Comparison of ENCODE assay signal across 11 cellular contexts in genomic region chr4:158535130-158535614, GRCh38. TPM values are rescaled to one million over a fixed set of nuclear protein-coding genes. Genes with fewer than 3 reads are reported as not detected.
DNase-seq lines count a peak whose midpoint lies in the region; ATAC-seq and TF ChIP-seq lines count a peak whose summit lies in the region.
"Had no signal": no experiment of that assay in that cellular context is flagged by ENCODE, and none has a peak within 500 bp of the region (broad histone marks: within the 10 kb centered on the region; RNA-seq: fewer than 3 reads in every experiment).

No MANE protein-coding gene starts in this region.

- peak; percentile 49 for ATAC-seq in HG03460 (IDR thresholded peaks at IDR 0.05; ENCODE audit: unreplicated experiment)
- ATAC-seq in stimulated activated naive CD8-positive, alpha-beta T cell treated with anti-CD3 and anti-CD28 coated beads, Interleukin-15, Interleukin-2, amounts not matched to agents 100 U/mL and 50 U/mL, for 24 hours, result peak; percentile 85

- H3K9me3 ChIP-seq in adipocyte (ENCODE audit: control insufficient read depth, low read length), result no peaks in the 10 kb centered on the region

- peak; percentile 35 for DNase-seq in activated naive CD4-positive, alpha-beta T cell treated with anti-CD3 and anti-CD28 coated beads for 36 hours
- no peak for DNase-seq in activated naive CD4-positive, alpha-beta T cell treated with Interleukin-2 at 50 U/mL for 16 hours
- DNase-seq in adipocyte (ENCODE audit: low read depth), result peak; percentile 46
- peak; percentile 4 for DNase-seq in stimulated activated naive CD8-positive, alpha-beta T cell treated with anti-CD3 and anti-CD28 coated beads, Interleukin-15, Interleukin-2, amounts not matched to agents 100 U/mL and 50 U/mL, for 24 hours
- no peak for DNase-seq in osteocyte (ENCODE audit: extremely low spot score, unreplicated experiment)
- no peak for DNase-seq in activated CD8-positive, alpha-beta memory T cell treated with anti-CD3 and anti-CD28 coated beads for 24 hours
- DNase-seq in GM13976 (ENCODE audit: low spot score), result no peak
- DNase-seq: CD4-positive, alpha-beta memory T cell; NCI-H1417 had no signal

- intact Hi-C loops in activated naive CD4-positive, alpha-beta T cell treated with anti-CD3 and anti-CD28 coated beads for 36 hours (cut with micrococcal nuclease), result loop anchor here (2.0 kb wide), 1 partner anchor 138 kb away; the partner anchor contains the start of gene ETFDH

- no peak for TF ChIP-seq CTCF in osteocyte (IDR thresholded peaks at IDR 0.05)
- TF ChIP-seq CTCF in GM13976 (IDR thresholded peaks at IDR 0.05; ENCODE audit: borderline replicate concordance, control extremely low read depth, extremely low read depth, insufficient read depth, missing control alignments), result no peak

- in situ Hi-C loops in GM13976 (cut with MboI; ENCODE audit: low sequenced_read_pairs, unreplicated experiment), result no loop called here

- no peaks in the 10 kb centered on the region for H3K9me3 Mint-ChIP-seq in activated naive CD4-positive, alpha-beta T cell treated with anti-CD3 and anti-CD28 coated beads for 36 hours
- peaks cover 4% of the 10 kb centered on the region for H3K9me3 Mint-ChIP-seq in osteocyte (ENCODE audit: unreplicated experiment)

- H3K27me3 Mint-ChIP-seq in activated naive CD4-positive, alpha-beta T cell treated with anti-CD3 and anti-CD28 coated beads for 36 hours (ENCODE audit: low read depth), result no peaks in the 10 kb centered on the region
- H3K27me3 Mint-ChIP-seq in osteocyte (ENCODE audit: unreplicated experiment), result no peaks in the 10 kb centered on the region

- no peaks in the 10 kb centered on the region for H3K36me3 ChIP-seq in adipocyte (ENCODE audit: control insufficient read depth, insufficient read depth, low read length, severe bottlenecking)

- peak overlapping the region; percentile 29 for H3K4me3 ChIP-seq in adipocyte (ENCODE audit: low read length)

- no peak overlapping the region for H3K9ac ChIP-seq in adipocyte (ENCODE audit: low read length)

- no peaks in the 10 kb centered on the region for H3K36me3 Mint-ChIP-seq in activated naive CD4-positive, alpha-beta T cell treated with anti-CD3 and anti-CD28 coated beads for 36 hours (ENCODE audit: low read depth)
- H3K36me3 Mint-ChIP-seq in osteocyte (ENCODE audit: unreplicated experiment), result no peaks in the 10 kb centered on the region
- H3K36me3 Mint-ChIP-seq: activated naive CD4-positive, alpha-beta T cell treated with anti-CD3 and anti-CD28 coated beads, Interleukin-2, amount 50 U/mL, for 24 hours; CD4-positive, alpha-beta memory T cell had no signal

- H3K4me1 Mint-ChIP-seq in activated naive CD4-positive, alpha-beta T cell treated with anti-CD3 and anti-CD28 coated beads for 36 hours (ENCODE audit: low read depth), result no peaks in the 10 kb centered on the region
- peaks cover 6% of the 10 kb centered on the region for H3K4me1 Mint-ChIP-seq in osteocyte (ENCODE audit: unreplicated experiment)
- H3K4me1 Mint-ChIP-seq: activated naive CD4-positive, alpha-beta T cell treated with anti-CD3 and anti-CD28 coated beads, Interleukin-2, amount 50 U/mL, for 24 hours had no signal

- H3K4me3 Mint-ChIP-seq in activated naive CD4-positive, alpha-beta T cell treated with anti-CD3 and anti-CD28 coated beads for 36 hours, result no peak overlapping the region
- no peak overlapping the region for H3K4me3 Mint-ChIP-seq in osteocyte (ENCODE audit: unreplicated experiment)
- H3K4me3 Mint-ChIP-seq: activated naive CD4-positive, alpha-beta T cell treated with anti-CD3 and anti-CD28 coated beads, Interleukin-2, amount 50 U/mL, for 24 hours; CD4-positive, alpha-beta memory T cell had no signal

- CTCF ChIA-PET in activated naive CD4-positive, alpha-beta T cell treated with anti-CD3 and anti-CD28 coated beads for 36 hours (lab: Charles Lee), result no interaction called here

- H3K27me3 ChIP-seq in adipocyte (replicated peaks; ENCODE audit: control insufficient read depth, insufficient read depth, low read length), result no peaks in the 10 kb centered on the region

- peaks cover 3% of the 10 kb centered on the region for H3K4me1 ChIP-seq in adipocyte (ENCODE audit: control insufficient read depth, insufficient read depth, low read length)

- no peak overlapping the region for H3K27ac Mint-ChIP-seq in activated naive CD4-positive, alpha-beta T cell treated with anti-CD3 and anti-CD28 coated beads for 36 hours
- no peak overlapping the region for H3K27ac Mint-ChIP-seq in osteocyte (ENCODE audit: unreplicated experiment)
- H3K27ac Mint-ChIP-seq: activated naive CD4-positive, alpha-beta T cell treated with anti-CD3 and anti-CD28 coated beads, Interleukin-2, amount 50 U/mL, for 24 hours; CD4-positive, alpha-beta memory T cell had no signal

RNA-seq across cellular contexts. Expression of gene RXFP1, which starts 13.5 kb away (rescaled TPM):
- not detected for total RNA-seq in activated naive CD4-positive, alpha-beta T cell treated with anti-CD3 and anti-CD28 coated beads for 36 hours
- not detected in 2 replicates for total RNA-seq in osteocyte
- total RNA-seq: CD4-positive, alpha-beta memory T cell had no signal

Comparison
In these comparisons a context has a peak if more than half of its experiments do, and no peak if none do; other contexts are left out.
1. DNase-seq: peak in activated naive CD4-positive, alpha-beta T cell treated with anti-CD3 and anti-CD28 coated beads for 36 hours (single experiment), adipocyte (single experiment) and stimulated activated naive CD8-positive, alpha-beta T cell treated with anti-CD3 and anti-CD28 coated beads, Interleukin-15, Interleukin-2, amounts not matched to agents 100 U/mL and 50 U/mL, for 24 hours (single experiment); none in activated naive CD4-positive, alpha-beta T cell treated with Interleukin-2 at 50 U/mL for 16 hours (single experiment), osteocyte (single experiment), activated CD8-positive, alpha-beta memory T cell treated with anti-CD3 and anti-CD28 coated beads for 24 hours (single experiment) and GM13976 (single experiment).